Comparison of ENCODE assay signal across 2 cellular contexts in genomic region chr3:185350841-185351240, GRCh38.
A peak's percentile ranks its signal among the peaks of the same experiment; 100 is the strongest.
TF ChIP-seq lines count a peak whose summit lies in the region.

No MANE protein-coding gene starts in this region.

TF ChIP-seq in SK-N-SH, 30 proteins besides CTCF, POLR2A, EP300 and RAD21 (continued from another document):
- no peak for TF ChIP-seq RCOR1 (IDR thresholded peaks at IDR 0.05; ENCODE audit: low read length)
- no peak for TF ChIP-seq TCF12 (IDR thresholded peaks at IDR 0.05)
- no peak for TF ChIP-seq NRF1 (IDR thresholded peaks at IDR 0.05; ENCODE audit: low read depth, low read length)
- TF ChIP-seq USF2 (IDR thresholded peaks at IDR 0.05; ENCODE audit: borderline replicate concordance, low read depth, low read length), result no peak
- TF ChIP-seq REST (IDR thresholded peaks at IDR 0.05; ENCODE audit: low read depth, low read length), result no peak
- TF ChIP-seq MXI1 (IDR thresholded peaks at IDR 0.05; ENCODE audit: low read depth, low read length), result no peak
- TF ChIP-seq CHD2 (IDR thresholded peaks at IDR 0.05; ENCODE audit: low read length, partially characterized antibody), result no peak
- no peak for TF ChIP-seq NFIC (IDR thresholded peaks at IDR 0.05; ENCODE audit: borderline replicate concordance)
- no peak for TF ChIP-seq ZBTB33 (IDR thresholded peaks at IDR 0.05; ENCODE audit: borderline replicate concordance, low read depth)
- TF ChIP-seq POLR2AphosphoS5 (IDR thresholded peaks at IDR 0.05; ENCODE audit: low read depth, low read length), result no peak
- no peak for TF ChIP-seq FOXJ3 (CRISPR knock-in tag; IDR thresholded peaks at IDR 0.05)
- TF ChIP-seq RXRA (IDR thresholded peaks at IDR 0.05; ENCODE audit: borderline replicate concordance, low read depth), result no peak
- no peak for TF ChIP-seq TAF1 (IDR thresholded peaks at IDR 0.05; ENCODE audit: borderline replicate concordance, low read depth, low read length)
- no peak for TF ChIP-seq PBX3 (IDR thresholded peaks at IDR 0.05)
- no peak for TF ChIP-seq USF1 (IDR thresholded peaks at IDR 0.05; ENCODE audit: borderline replicate concordance, low read depth)
- no peak for TF ChIP-seq GATA2 (CRISPR knock-in tag; IDR thresholded peaks at IDR 0.05)

TF ChIP-seq in K562, 482 proteins besides CTCF, POLR2A, EP300 and RAD21 (continued from another document):
- TF ChIP-seq POLR3G (IDR thresholded peaks at IDR 0.05; ENCODE audit: extremely low read depth, insufficient read length, insufficient replicate concordance) (no peak), RBM22 (IDR thresholded peaks at IDR 0.05; ENCODE audit: low read depth, low read length, poor library complexity, severe bottlenecking) (no peak), PRDM10 (IDR thresholded peaks at IDR 0.05; ENCODE audit: partially characterized antibody) (no peak), ZBTB17 (CRISPR knock-in tag; IDR thresholded peaks at IDR 0.05) (no peak), ZNF146 (CRISPR knock-in tag; IDR thresholded peaks at IDR 0.05; ENCODE audit: unreplicated experiment) (peak; percentile 92), ZNF695 (CRISPR knock-in tag; IDR thresholded peaks at IDR 0.05) (no peak), PTTG1 (tag; IDR thresholded peaks at IDR 0.05; ENCODE audit: low read depth) (no peak), ZSCAN32 (CRISPR knock-in tag; IDR thresholded peaks at IDR 0.05) (no peak)
